In genomic region chr2:74813201-74813600, GRCh38 we compare ENCODE assay signal across 26 cellular contexts. TPM values are rescaled to one million over a fixed set of nuclear protein-coding genes. Genes with fewer than 3 reads are reported as not detected.
A peak's percentile ranks its signal among the peaks of the same experiment; 100 is the strongest.
DNase-seq lines count a peak whose midpoint lies in the region; ATAC-seq, FAIRE-seq and TF ChIP-seq lines count a peak whose summit lies in the region.
"Had no signal": no experiment of that assay in that cellular context is flagged by ENCODE, and none has a peak within 500 bp of the region (broad histone marks: within the 10 kb centered on the region; RNA-seq: fewer than 3 reads in every experiment).

No MANE protein-coding gene starts in this region.

- no peak overlapping the region for H2BK15ac ChIP-seq in H9 (ENCODE audit: low read depth, low read length)

- no peak overlapping the region for H3K27ac Mint-ChIP-seq in Caco-2 (ENCODE audit: unreplicated experiment)
- H3K27ac Mint-ChIP-seq in nephron progenitor cell: peak overlapping the region; percentile 8
- H3K27ac Mint-ChIP-seq in H9: no peak overlapping the region
- H3K27ac Mint-ChIP-seq: CD14-positive monocyte; CD4-positive, alpha-beta T cell had no signal

- no peak overlapping the region for H2BK5ac ChIP-seq in H9 (ENCODE audit: insufficient read length, low read length)

- no peaks in the 10 kb centered on the region for H3K36me3 Mint-ChIP-seq in Caco-2 (ENCODE audit: insufficient read depth, unreplicated experiment)
- no peaks in the 10 kb centered on the region for H3K36me3 Mint-ChIP-seq in nephron progenitor cell (ENCODE audit: low read depth)
- no peaks in the 10 kb centered on the region; a peak in 1 of 7 replicates for H3K36me3 Mint-ChIP-seq in H9 (ENCODE audit: insufficient read depth in 1 of 3, low read depth in 3 of 3)

- POLR2A ChIA-PET in Caco-2 (lab: Charles Lee) (no interaction called here), K562 (lab: Yijun Ruan, JAX) (interaction anchor here (1.1 kb wide), 1 partner anchor 15 kb away, joined by 5 read pairs; no protein-coding TSS in a partner anchor)

- H3K36me3 ChIP-seq in Caco-2 (ENCODE audit: control insufficient read depth, insufficient read depth, low read length): no peaks in the 10 kb centered on the region
- no peaks in the 10 kb centered on the region for H3K36me3 ChIP-seq in K562 (ENCODE audit: control insufficient read depth, insufficient read depth, low read length)
- no peaks in the 10 kb centered on the region for H3K36me3 ChIP-seq in stomach
- H3K36me3 ChIP-seq: BE2C; BLaER1 treated with 17β-estradiol and CSF1 and Interleukin-3, amounts not matched to agents 10 nM and 100 nM had no signal

- H2BK12ac ChIP-seq in H9 (ENCODE audit: insufficient read length, low read depth, low read length): no peak overlapping the region

- no peak for ATAC-seq in K562
- no peak for ATAC-seq in Right ventricle myocardium superior (ENCODE audit: poor library complexity)
- ATAC-seq: A549 had no signal

- intact Hi-C loops in Caco-2 (cut with micrococcal nuclease; ENCODE audit: unreplicated experiment): loop anchor here (2.0 to 5.0 kb wide), 2 partner anchors 38 to 134 kb away; no protein-coding TSS in a partner anchor
- intact Hi-C loops in K562 (cut with micrococcal nuclease): no loop called here
- intact Hi-C loops in Right ventricle myocardium superior (cut with DNase I): no loop called here
- intact Hi-C loops in stomach (cut with DNase I; ENCODE audit: low total_unique reads): loop anchor here (10.0 kb wide), 1 partner anchor 88 kb away; no protein-coding TSS in a partner anchor

- H3K4me1 ChIP-seq in Caco-2: peaks cover 55% of the 10 kb centered on the region
- H3K4me1 ChIP-seq in K562 (replicated peaks in 1 of 2; ENCODE audit: control insufficient read depth in 2 of 2, insufficient read depth in 2 of 2, low read length in 2 of 2): no peaks in the 10 kb centered on the region
- no peaks in the 10 kb centered on the region for H3K4me1 ChIP-seq in H9 (ENCODE audit: insufficient read depth, low read length)
- H3K4me1 ChIP-seq in stomach: peaks cover 0 to 9% (median 4%) of the 10 kb centered on the region in 4 donors
- H3K4me1 ChIP-seq: A549 had no signal

- no peaks in the 10 kb centered on the region for H3K9me1 ChIP-seq in K562 (ENCODE audit: control insufficient read depth, insufficient read depth, low read length)

- no peaks in the 10 kb centered on the region for H3K79me1 ChIP-seq in H9 (ENCODE audit: insufficient read depth, low read depth, low read length, poor library complexity, severe bottlenecking)

- FAIRE-seq in K562 (lab: Jason Lieb, UNC): peak; percentile 32
- FAIRE-seq: A549, D721Med, GM12891, GM18507, H54 had no signal

- H3K4me3 ChIP-seq in Caco-2 (ENCODE audit: low read depth, low read length) (no peak overlapping the region), K562 (no peak overlapping the region), stomach (no peak overlapping the region)
- H3K4me3 ChIP-seq: A549; BLaER1 treated with 17β-estradiol and CSF1 and Interleukin-3, amounts not matched to agents 10 nM and 100 nM had no signal

- H3K4me3 Mint-ChIP-seq in Caco-2 (ENCODE audit: unreplicated experiment): peak overlapping the region; percentile 30
- no peak overlapping the region for H3K4me3 Mint-ChIP-seq in nephron progenitor cell
- no peak overlapping the region for H3K4me3 Mint-ChIP-seq in H9
- H3K4me3 Mint-ChIP-seq: CD14-positive monocyte; CD4-positive, alpha-beta T cell had no signal

- no peak for TF ChIP-seq CTCF in Caco-2 (IDR thresholded peaks at IDR 0.05; ENCODE audit: insufficient read depth in 1 of 2, low read depth in 1 of 2, low read length in 1 of 2, severe bottlenecking in 1 of 2, unreplicated experiment in 1 of 2)
- no peak for TF ChIP-seq CTCF in K562 (IDR thresholded peaks at IDR 0.05 in 2 of 3, conservative IDR thresholded peaks at IDR 0.05 in 1 of 3; ENCODE audit: insufficient read depth in 2 of 3, low read depth in 1 of 3, low read length in 3 of 3)
- TF ChIP-seq CTCF in nephron progenitor cell (IDR thresholded peaks at IDR 0.05): no peak
- TF ChIP-seq CTCF in H9 (conservative IDR thresholded peaks at IDR 0.05): no peak
- no peak for TF ChIP-seq CTCF in stomach (IDR thresholded peaks at IDR 0.05)

- no peak overlapping the region for H4K8ac ChIP-seq in H9 (replicated peaks; ENCODE audit: insufficient read length, low read depth, low read length)

- H4K20me1 ChIP-seq in K562 (replicated peaks; ENCODE audit: control insufficient read depth, insufficient read depth, low read length) (no peaks in the 10 kb centered on the region), H9 (ENCODE audit: control insufficient read depth, insufficient read depth, insufficient read length) (no peaks in the 10 kb centered on the region)
- H4K20me1 ChIP-seq: BLaER1 treated with 17β-estradiol and CSF1 and Interleukin-3, amounts not matched to agents 10 nM and 100 nM had no signal

- no peak for TF ChIP-seq RAD21 in K562 (CRISPR knock-in tag; conservative IDR thresholded peaks at IDR 0.05 in 1 of 2, IDR thresholded peaks at IDR 0.05 in 1 of 2)

- no peak overlapping the region for H3K18ac ChIP-seq in H9 (ENCODE audit: insufficient read length, low read depth, low read length)

- H3T11ph ChIP-seq in H9 (ENCODE audit: low read length): no peak overlapping the region

- H3K79me2 ChIP-seq in K562 (ENCODE audit: control insufficient read depth, insufficient read depth, low read length): no peaks in the 10 kb centered on the region
- H3K79me2 ChIP-seq in H9 (ENCODE audit: insufficient read depth, low read length): no peaks in the 10 kb centered on the region

- TF ChIP-seq POLR2A in K562 (conservative IDR thresholded peaks at IDR 0.05): no peak
- TF ChIP-seq POLR2A in stomach (IDR thresholded peaks at IDR 0.05): no peak

- H2BK20ac ChIP-seq in H9 (ENCODE audit: low read depth, low read length, poor library complexity, severe bottlenecking): no peak overlapping the region

- DNase-seq in Caco-2 (no peak), K562 (ENCODE audit: extremely low read depth in 1 of 4, low spot score in 3 of 4) (no peak), kidney glomerular epithelial cell (lab: John Stamatoyannopoulos, UW) (peak; percentile 24), nephron progenitor cell (no peak), dedifferentiated amniotic fluid mesenchymal stem cell (ENCODE audit: extremely low spot score) (no peak), Right ventricle myocardium superior (no peak), H9 (no peak), stomach (no peak)
- DNase-seq: 8988T; ACHN; AML-193; BE2C; CD4-positive, alpha-beta T cell; DMS 273 treated with DMSO at 0.1 percent for 48 hours; DMS79; EL; GF-D8; GOT3; HCEC 1CT had no signal

- H3K56ac ChIP-seq in H9 (ENCODE audit: insufficient read length, low read depth, low read length): no peak overlapping the region

- H3K27ac ChIP-seq in K562 (ENCODE audit: extremely low read depth, low read depth, low read length): no peak overlapping the region
- H3K27ac ChIP-seq in H9 (ENCODE audit: insufficient read length, low read depth, low read length): no peak overlapping the region
- no peak overlapping the region for H3K27ac ChIP-seq in stomach
- H3K27ac ChIP-seq: A549; BLaER1 treated with 17β-estradiol and CSF1 and Interleukin-3, amounts not matched to agents 10 nM and 100 nM had no signal

- CTCF ChIA-PET in Caco-2 (lab: Charles Lee) (interaction anchor here (0.5 to 0.8 kb wide), 2 partner anchors 21 to 98 kb away, joined by 3 read pairs; partner anchors contain the start of gene HK2), K562 (lab: Yijun Ruan, JAX; ENCODE audit: low intra/inter-chr PET ratio) (no interaction called here)

- TF ChIP-seq EP300 in K562 (IDR thresholded peaks at IDR 0.05; ENCODE audit: low read length): no peak
- no peak for TF ChIP-seq EP300 in stomach (IDR thresholded peaks at IDR 0.05)

- H3K9ac ChIP-seq in K562 (ENCODE audit: insufficient read depth in 1 of 2, low read depth in 2 of 2, low read length in 2 of 2) (no peak overlapping the region), H9 (ENCODE audit: extremely low read depth, insufficient read length, low read length) (no peak overlapping the region)
- H3K9ac ChIP-seq: BLaER1 treated with 17β-estradiol and CSF1 and Interleukin-3, amounts not matched to agents 10 nM and 100 nM had no signal

- H3K4me1 Mint-ChIP-seq in Caco-2 (ENCODE audit: low read depth, unreplicated experiment) (peaks cover 56% of the 10 kb centered on the region), nephron progenitor cell (peaks cover 43% of the 10 kb centered on the region), H9 (peaks cover 4 to 7% of the 10 kb centered on the region in 2 experiments; a peak in 3 of 4 replicates)

- no peaks in the 10 kb centered on the region for H3K23me2 ChIP-seq in H9 (ENCODE audit: insufficient read length, low read depth, low read length, poor library complexity, severe bottlenecking)

- no peaks in the 10 kb centered on the region for H3K27me3 Mint-ChIP-seq in Caco-2 (ENCODE audit: insufficient read depth, unreplicated experiment)
- peaks cover 15% of the 10 kb centered on the region for H3K27me3 Mint-ChIP-seq in nephron progenitor cell (ENCODE audit: low read depth, poor library complexity)
- H3K27me3 Mint-ChIP-seq in H9 (ENCODE audit: low read depth): peaks cover 10% of the 10 kb centered on the region

- no peak overlapping the region for H2BK120ac ChIP-seq in H9 (ENCODE audit: low read depth, low read length, poor library complexity, severe bottlenecking)

- H3K27me3 ChIP-seq in Caco-2 (replicated peaks; ENCODE audit: control insufficient read depth, insufficient read depth, low read length) (no peaks in the 10 kb centered on the region), K562 (ENCODE audit: control insufficient read depth in 2 of 2, insufficient read depth in 2 of 2, low read length in 2 of 2) (peaks cover 18 to 20% of the 10 kb centered on the region in 2 experiments), H9 (ENCODE audit: insufficient read depth, low read length) (no peaks in the 10 kb centered on the region), stomach (no peaks in the 10 kb centered on the region)
- H3K27me3 ChIP-seq: BE2C; BLaER1 treated with 17β-estradiol and CSF1 and Interleukin-3, amounts not matched to agents 10 nM and 100 nM had no signal

- H4K5ac ChIP-seq in H9 (ENCODE audit: insufficient read length, low read depth, low read length): no peak overlapping the region

- in situ Hi-C loops in K562 (cut with MboI): no loop called here

- H3K4me2 ChIP-seq in K562 (ENCODE audit: insufficient read depth, low read length) (no peak overlapping the region), H9 (ENCODE audit: insufficient read depth, insufficient read length, low read length) (no peak overlapping the region)
- H3K4me2 ChIP-seq: A549; BLaER1 treated with 17β-estradiol and CSF1 and Interleukin-3, amounts not matched to agents 10 nM and 100 nM had no signal

- 0% methylated on average over 2 of the region's 2 CpGs for WGBS in K562 (ENCODE audit: insufficient coverage, low coverage, missing lambda C conversion rate)
- no CpG with 5 or more reads among the region's 2 CpGs for WGBS in H9 (ENCODE audit: extremely low coverage, insufficient read length, low lambda C conversion rate)
- 41 to 50% (median 47%) methylated on average over 2 of the region's 2 CpGs for WGBS in stomach, 5 donors

- H2AFZ ChIP-seq in K562 (ENCODE audit: low read depth, low read length) (no peak overlapping the region), H9 (ENCODE audit: low read length) (no peak overlapping the region)

- no TSS peak for BruUV-seq in Caco-2 (replicated peaks; lab: Mats Ljungman, UMichigan)
- no TSS peak for BruUV-seq in K562 (replicated peaks; lab: Mats Ljungman, UMichigan)

- H3K9me3 ChIP-seq in Caco-2 (no peaks in the 10 kb centered on the region), K562 (replicated peaks; ENCODE audit: control insufficient read depth, insufficient read depth, low read depth, low read length) (no peaks in the 10 kb centered on the region), H9 (ENCODE audit: control insufficient read depth, low read depth, low read length) (no peaks in the 10 kb centered on the region), stomach (no peaks in the 10 kb centered on the region)
- H3K9me3 ChIP-seq: A549; BE2C; BLaER1 treated with 17β-estradiol and CSF1 and Interleukin-3, amounts not matched to agents 10 nM and 100 nM had no signal

- H3K4ac ChIP-seq in H9 (ENCODE audit: low read depth, low read length): no peak overlapping the region

- H3K9me3 Mint-ChIP-seq in Caco-2 (ENCODE audit: unreplicated experiment): no peaks in the 10 kb centered on the region
- peaks cover under 1% of the 10 kb centered on the region for H3K9me3 Mint-ChIP-seq in nephron progenitor cell
- no peaks in the 10 kb centered on the region for H3K9me3 Mint-ChIP-seq in H9
- H3K9me3 Mint-ChIP-seq: CD14-positive monocyte; CD4-positive, alpha-beta T cell had no signal

- H2AK5ac ChIP-seq in H9 (ENCODE audit: insufficient read length, low read length): no peak overlapping the region

- no peak overlapping the region for H3K23ac ChIP-seq in H9 (ENCODE audit: insufficient read length, low read depth, low read length)

- no peak overlapping the region for H4K91ac ChIP-seq in H9 (ENCODE audit: insufficient read length, low read depth, low read length)

- H3K14ac ChIP-seq in H9 (ENCODE audit: insufficient read depth, low read length): no peak overlapping the region

RNA-seq across cellular contexts. Expression of gene HK2, which starts 20.7 kb away (rescaled TPM):
- total RNA-seq in Caco-2 (2022): 19.9 and 22.6 TPM in 2 replicates
- 93.6 and 110 TPM in 2 replicates for total RNA-seq in K562 (2011; cell fraction: chromatin; rRNA removed; ENCODE audit: low replicate concordance)
- total RNA-seq in K562 (2011; cell fraction: nucleolus; rRNA removed): 73.7 and 77.0 TPM in 2 replicates
- 56.9 and 66.5 TPM in 2 replicates for total RNA-seq in K562 (2011; cell fraction: nucleoplasm; rRNA removed)
- 17.4 and 17.7 TPM in 2 replicates for total RNA-seq in K562 (2014; rRNA removed)
- 17.9 and 19.9 TPM in 2 replicates for total RNA-seq in K562 (2014; rRNA removed; fragmentation: Illumina TruSeq; extraction: Trizol)
- total RNA-seq in K562 (2015; rRNA removed; fragmentation: Illumina TruSeq; extraction: Trizol): 17.2 and 17.3 TPM in 2 replicates
- 40.8 and 42.6 TPM in 2 replicates for total RNA-seq in K562 (2021)
- polyA plus RNA-seq in K562 (2011; rRNA removed): 38.1 and 56.0 TPM in 2 replicates
- 30.7 and 37.0 TPM in 2 replicates for polyA plus RNA-seq in K562 (2011; cell fraction: cytosol; rRNA removed)
- 42.2 and 63.3 TPM in 2 replicates for polyA plus RNA-seq in K562 (2011; cell fraction: nucleus; rRNA removed)
- polyA plus RNA-seq in K562 (2012): 10.0 and 31.3 TPM in 2 replicates
- polyA plus RNA-seq in K562 (2014; fragmentation: Illumina TruSeq; extraction: Trizol): 24.3 and 26.4 TPM in 2 replicates
- 1 to 10 TPM; 4.7 to 6.4 TPM for polyA plus RNA-seq in K562 (2014; fragmentation: Nextera tagmentation; extraction: Ambion mirVana)
- polyA plus RNA-seq in K562 (2014; rRNA removed): 21.3 and 22.3 TPM in 2 replicates
- 141 and 242 TPM in 2 replicates for polyA minus RNA-seq in K562 (2011; rRNA and poly(A)+ RNA removed)
- polyA minus RNA-seq in K562 (2011; cell fraction: cytosol; rRNA and poly(A)+ RNA removed): 70.3 and 92.1 TPM in 2 replicates
- polyA minus RNA-seq in K562 (2011; cell fraction: nucleus; rRNA and poly(A)+ RNA removed): 49.3 and 62.1 TPM in 2 replicates
- total RNA-seq in Right ventricle myocardium superior: 4.1 TPM
- 51.3 and 54.3 TPM in 2 replicates for total RNA-seq in H9 (2021)
- 10 to 100 TPM in 4 of 5 donors, 1 to 10 TPM in 1; 5.8 to 45.2 (median 19.7) TPM for total RNA-seq in stomach
- 10 to 100 TPM in 1 of 3 donors, 1 to 10 TPM in 2; 4.8 to 14.4 (median 6.6) TPM for polyA plus RNA-seq in stomach

Comparison
In these comparisons a context has a peak if more than half of its experiments do, and no peak if none do; other contexts are left out.
1. intact Hi-C loops: an anchor here in Caco-2 (2.0 to 5.0 kb wide) and stomach (10.0 kb wide); none called in K562 and Right ventricle myocardium superior.